2 cellular contexts compared by ENCODE assay signal in genomic region chr1:203601717-203602309, GRCh38.
A peak's percentile ranks its signal among the peaks of the same experiment; 100 is the strongest.
TF ChIP-seq lines count a peak whose summit lies in the region.

No MANE protein-coding gene starts in this region.

TF ChIP-seq in HepG2, 621 proteins besides CTCF, POLR2A, EP300 and RAD21:
- TF ChIP-seq CEBPB (IDR thresholded peaks at IDR 0.05; ENCODE audit: borderline replicate concordance, low read depth, low read length) (peak; percentile 42; the same call in 1 of the 2 replicates), TRAFD1 (CRISPR knock-in tag; IDR thresholded peaks at IDR 0.05; ENCODE audit: borderline replicate concordance) (no peak), ZNF329 (CRISPR knock-in tag; IDR thresholded peaks at IDR 0.05; ENCODE audit: low read depth) (no peak), ZNF646 (CRISPR knock-in tag; IDR thresholded peaks at IDR 0.05) (no peak), SAFB2 (CRISPR knock-in tag; IDR thresholded peaks at IDR 0.05; ENCODE audit: borderline replicate concordance, low read depth) (no peak)

TF ChIP-seq in K562, 482 proteins besides CTCF, POLR2A, EP300 and RAD21 (continues in another document):
- TF ChIP-seq RNF219 (CRISPR knock-in tag; IDR thresholded peaks at IDR 0.05) (no peak), ZBTB11 (CRISPR knock-in tag; IDR thresholded peaks at IDR 0.05) (no peak), ATF6 (CRISPR knock-in tag; IDR thresholded peaks at IDR 0.05) (no peak), ZNF408 (CRISPR knock-in tag; IDR thresholded peaks at IDR 0.05; ENCODE audit: low read depth) (no peak), ZFX (CRISPR knock-in tag; IDR thresholded peaks at IDR 0.05) (no peak), PPARD (CRISPR knock-in tag; IDR thresholded peaks at IDR 0.05) (no peak), U2AF2 (optimal IDR thresholded peaks at IDR 0.05; ENCODE audit: low read depth, low read length) (no peak), CEBPG (CRISPR knock-in tag; IDR thresholded peaks at IDR 0.05) (peak; percentile 51; the same call in 1 of the 2 replicates), CEBPG (tag; conservative IDR thresholded peaks at IDR 0.05 in 1 of 2, IDR thresholded peaks at IDR 0.05 in 1 of 2) (peak; percentile 84 to 85), ATF3 (IDR thresholded peaks at IDR 0.05) (peak; percentile 70), ATF3 (CRISPR knock-in tag; conservative IDR thresholded peaks at IDR 0.05) (no peak), ZNF655 (CRISPR knock-in tag; IDR thresholded peaks at IDR 0.05) (no peak), FOS (IDR thresholded peaks at IDR 0.05; ENCODE audit: extremely low read depth, insufficient read length) (no peak), CXXC5 (CRISPR knock-in tag; IDR thresholded peaks at IDR 0.05) (no peak), CREB5 (CRISPR knock-in tag; IDR thresholded peaks at IDR 0.05) (no peak), EHMT2 (IDR thresholded peaks at IDR 0.05) (no peak), SRF (CRISPR knock-in tag; IDR thresholded peaks at IDR 0.05) (no peak), GABPA (tag; conservative IDR thresholded peaks at IDR 0.05; ENCODE audit: low read depth) (no peak), MAX (CRISPR knock-in tag; IDR thresholded peaks at IDR 0.05) (no peak), KAT8 (IDR thresholded peaks at IDR 0.05; ENCODE audit: low read depth) (no peak), NFYB (IDR thresholded peaks at IDR 0.05; ENCODE audit: extremely low read depth, insufficient read length) (no peak), KLF16 (IDR thresholded peaks at IDR 0.05) (no peak), NFIC (IDR thresholded peaks at IDR 0.05) (peak; percentile 70), SMC3 (conservative IDR thresholded peaks at IDR 0.05; ENCODE audit: insufficient read depth, low read depth, low read length) (no peak), HIVEP1 (CRISPR knock-in tag; IDR thresholded peaks at IDR 0.05) (no peak), REST (CRISPR knock-in tag; IDR thresholded peaks at IDR 0.05; ENCODE audit: low read depth) (no peak), ZNF318 (IDR thresholded peaks at IDR 0.05; ENCODE audit: borderline replicate concordance in 1 of 2, low read depth in 1 of 2) (no peak), CGGBP1 (CRISPR knock-in tag; IDR thresholded peaks at IDR 0.05) (no peak), CEBPB (tag; IDR thresholded peaks at IDR 0.05) (peak; percentile 89), MAFF (IDR thresholded peaks at IDR 0.05; ENCODE audit: low read length) (no peak)
